11 cellular contexts compared by ENCODE assay signal in genomic region chr1:221987860-221988520, GRCh38.
A peak's percentile ranks its signal among the peaks of the same experiment; 100 is the strongest.
DNase-seq lines count a peak whose midpoint lies in the region; ATAC-seq and TF ChIP-seq lines count a peak whose summit lies in the region.
"Had no signal": no experiment of that assay in that cellular context is flagged by ENCODE, and none has a peak within 500 bp of the region (broad histone marks: within the 10 kb centered on the region; RNA-seq: fewer than 3 reads in every experiment).

No MANE protein-coding gene starts in this region.

- intact Hi-C loops in tibial artery (cut with DNase I; ENCODE audit: low total_unique reads): no loop called here

- no peaks in the 10 kb centered on the region for H3K9me3 ChIP-seq in tibial artery
- H3K9me3 ChIP-seq: thoracic aorta had no signal

- H3K4me3 ChIP-seq in HFF-Myc (replicated peaks; ENCODE audit: low read depth, low read length): no peak overlapping the region
- H3K4me3 ChIP-seq in tibial artery: no peak overlapping the region
- H3K4me3 ChIP-seq: thoracic aorta had no signal

- H3K27ac ChIP-seq in foreskin keratinocyte (peak overlapping the region; percentile 98), tibial artery (no peak overlapping the region)
- H3K27ac ChIP-seq: thoracic aorta had no signal

- TF ChIP-seq CTCF in HFF-Myc (IDR thresholded peaks at IDR 0.05; ENCODE audit: low read depth, low read length, missing control alignments) (no peak), foreskin keratinocyte (conservative IDR thresholded peaks at IDR 0.05) (no peak), tibial artery (IDR thresholded peaks at IDR 0.05) (no peak)

- H3K4me1 ChIP-seq in foreskin keratinocyte (peaks cover 38% of the 10 kb centered on the region), tibial artery (peaks cover 0 to 32% (median 12%) of the 10 kb centered on the region in 4 donors)

- H3K27me3 ChIP-seq in foreskin keratinocyte (no peaks in the 10 kb centered on the region), tibial artery (no peaks in the 10 kb centered on the region)

- ATAC-seq in foreskin keratinocyte (peak; percentile 98), GM21619 (IDR thresholded peaks at IDR 0.05; ENCODE audit: unreplicated experiment) (no peak)

- in situ Hi-C loops in SK-MEL-5 (cut with HindIII; ENCODE audit: low pct_unique_long_range_greater_than_20kb, low sequenced_read_pairs): no loop called here

- H3K36me3 ChIP-seq in tibial artery: no peaks in the 10 kb centered on the region
- H3K36me3 ChIP-seq: thoracic aorta had no signal

- DNase-seq in AG08396 (ENCODE audit: low spot score) (peak; percentile 36), HFF-Myc (ENCODE audit: extremely low read depth, low read depth) (peak; percentile 14), SK-MEL-5 (ENCODE audit: low read depth, low spot score) (peak; percentile 69), foreskin keratinocyte (peak; percentile 99 to 100), NCI-H146 treated with DMSO at 0.1 percent for 48 hours (lab: John Stamatoyannopoulos, UW; ENCODE audit: unreplicated experiment) (no peak), tibial artery (no peak), pons (ENCODE audit: low spot score) (no peak)
- DNase-seq: GDM1, NCI-H187 treated with DMSO at 0.1 percent for 48 hours had no signal

Comparison
In these comparisons a context has a peak if more than half of its experiments do, and no peak if none do; other contexts are left out.
1. DNase-seq: peak in AG08396 (single experiment), HFF-Myc (single experiment), SK-MEL-5 (single experiment) and foreskin keratinocyte (2 of 2); none in NCI-H146 treated with DMSO at 0.1 percent for 48 hours (single experiment), tibial artery (0 of 2) and pons (single experiment).